ENCODE assay signal across 9 cellular contexts in genomic region chr21:45312296-45312695, GRCh38.
"Had no signal": no experiment of that assay in that cellular context is flagged by ENCODE, and none has a peak within 500 bp of the region (broad histone marks: within the 10 kb centered on the region; RNA-seq: fewer than 3 reads in every experiment).

No MANE protein-coding gene starts in this region.

- H2AFZ ChIP-seq: GM23248, GM23338 had no signal

- H3K4me3 ChIP-seq: GM23248, GM23338, HAP-1 had no signal

- H3K27ac ChIP-seq: GM23248 had no signal

- H3K36me3 ChIP-seq: HAP-1 had no signal

- DNase-seq: GM23248, GOT3, H7, H9, HCEC 1CT, HFFc6 had no signal

- H3K9ac ChIP-seq: GM23248 had no signal

- ATAC-seq: GM23338, HCT116 had no signal

- H3K4me2 ChIP-seq: GM23338 had no signal
